ENCODE assay signal across 15 cellular contexts in genomic region chr7:45082831-45083331, GRCh38. TPM values are rescaled to one million over a fixed set of nuclear protein-coding genes. Genes with fewer than 3 reads are reported as not detected.
DNase-seq lines count a peak whose midpoint lies in the region; ATAC-seq, FAIRE-seq and TF ChIP-seq lines count a peak whose summit lies in the region.
"Had no signal": no experiment of that assay in that cellular context is flagged by ENCODE, and none has a peak within 500 bp of the region (broad histone marks: within the 10 kb centered on the region; RNA-seq: fewer than 3 reads in every experiment).

No MANE protein-coding gene starts in this region.

- WGBS in heart right ventricle, 2 donors, result 67 to 70% methylated on average over 10 of the region's 10 CpGs

- intact Hi-C loops in cardiac septum (cut with DNase I), result no loop called here
- intact Hi-C loops in heart right ventricle (cut with DNase I), result no loop called here
- intact Hi-C loops in kidney (cut with DNase I), result no loop called here

- ATAC-seq in heart right ventricle, result no peak
- ATAC-seq: GM12878 had no signal

- DNase-seq in cardiac septum (ENCODE audit: low spot score) (peak; percentile 71), heart right ventricle (no peak), kidney (peak; percentile 75), urothelium cell line (ENCODE audit: low spot score) (no peak), NCI-H524 (lab: John Stamatoyannopoulos, UW) (no peak), NCI-H748 treated with DMSO at 0.1 percent for 48 hours (lab: John Stamatoyannopoulos, UW) (no peak), ACHN (no peak)
- DNase-seq: activated naive CD8-positive, alpha-beta T cell treated with anti-CD3 and anti-CD28 coated beads for 36 hours; DMS153; H9; NCI-H1694 treated with DMSO at 0.1 percent for 48 hours had no signal

- peaks cover 0 to 9% (median 0%) of the 10 kb centered on the region in 9 donors for H3K4me1 ChIP-seq in heart right ventricle
- no peaks in the 10 kb centered on the region for H3K4me1 ChIP-seq in kidney (ENCODE audit: control insufficient read depth in 1 of 2, insufficient read depth in 1 of 2, low read depth in 1 of 2, low read length in 2 of 2)
- H3K4me1 ChIP-seq: prostate gland, suprapubic skin had no signal

- TF ChIP-seq CTCF in heart right ventricle (IDR thresholded peaks at IDR 0.05) (no peak), kidney (IDR thresholded peaks at IDR 0.05; ENCODE audit: borderline replicate concordance, extremely low read depth, insufficient read depth) (no peak)

- H3K27me3 ChIP-seq in heart right ventricle, result no peaks in the 10 kb centered on the region
- H3K27me3 ChIP-seq: suprapubic skin had no signal

- H3K9me3 ChIP-seq in heart right ventricle, result no peaks in the 10 kb centered on the region
- H3K9me3 ChIP-seq in kidney (ENCODE audit: control insufficient read depth in 1 of 2, low read length in 2 of 2), result no peaks in the 10 kb centered on the region
- H3K9me3 ChIP-seq: prostate gland, suprapubic skin had no signal

- H3K9ac ChIP-seq in kidney (ENCODE audit: low read length in 2 of 2), result no peak overlapping the region

- H3K27ac ChIP-seq in heart right ventricle (no peak overlapping the region), angular gyrus (ENCODE audit: low read depth, low read length) (peak overlapping the region; percentile 73), kidney (ENCODE audit: low read depth in 2 of 2, low read length in 2 of 2) (no peak overlapping the region)
- H3K27ac ChIP-seq: prostate gland, suprapubic skin had no signal

- FAIRE-seq in kidney (lab: Jason Lieb, UNC), result no peak
- FAIRE-seq in urothelium cell line (lab: Jason Lieb, UNC), result peak; percentile 79
- FAIRE-seq: GM12878 had no signal

- in situ Hi-C loops in ACHN (cut with HindIII; ENCODE audit: low pct_ligation_motif_present, low pct_unique_long_range_greater_than_20kb, low sequenced_read_pairs), result no loop called here

- H3K4me3 ChIP-seq in heart right ventricle (no peak overlapping the region), kidney (ENCODE audit: low read length in 2 of 2) (no peak overlapping the region)
- H3K4me3 ChIP-seq: GM12878, prostate gland, suprapubic skin had no signal

- peaks cover 0 to 5% (median 0%) of the 10 kb centered on the region in 9 donors for H3K36me3 ChIP-seq in heart right ventricle
- no peaks in the 10 kb centered on the region for H3K36me3 ChIP-seq in kidney (ENCODE audit: control insufficient read depth in 1 of 2, insufficient read depth in 2 of 2, low read length in 2 of 2)
- H3K36me3 ChIP-seq: prostate gland had no signal

RNA-seq across cellular contexts. Expression of gene NACAD, which starts 5.9 kb away (rescaled TPM):
- total RNA-seq in cardiac septum (5.3 TPM), heart right ventricle (10 to 100 TPM in 1 of 10 donors, 1 to 10 TPM in 9; 3.0 to 12.0 (median 4.7) TPM), kidney (4.2 TPM)
- polyA plus RNA-seq in heart right ventricle (1 to 10 TPM; 3.2 to 4.7 TPM), kidney (ENCODE audit: insufficient read depth, low read depth, low replicate concordance) (5.0 TPM)
- total RNA-seq: GM12878 had no signal
- polyA plus RNA-seq: GM12878 had no signal

RNA-seq across cellular contexts. Expression of gene TBRG4, which starts 28.6 kb away (rescaled TPM):
- total RNA-seq in cardiac septum (61.4 TPM), heart right ventricle (10 to 100 TPM; 57.1 to 88.2 (median 66.7) TPM), kidney (67.8 TPM)
- polyA plus RNA-seq in heart right ventricle (10 to 100 TPM; 74.3 to 93.9 TPM), kidney (ENCODE audit: insufficient read depth, low read depth, low replicate concordance) (45.7 TPM)

Comparison
In these comparisons a context has a peak if more than half of its experiments do, and no peak if none do; other contexts are left out.
1. DNase-seq: peak in cardiac septum (single experiment) and kidney (single experiment); none in heart right ventricle (0 of 2), urothelium cell line (single experiment), NCI-H524 (0 of 2), NCI-H748 treated with DMSO at 0.1 percent for 48 hours (single experiment) and ACHN (single experiment).